16 cellular contexts compared by ENCODE assay signal in the genomic region with DNA sequence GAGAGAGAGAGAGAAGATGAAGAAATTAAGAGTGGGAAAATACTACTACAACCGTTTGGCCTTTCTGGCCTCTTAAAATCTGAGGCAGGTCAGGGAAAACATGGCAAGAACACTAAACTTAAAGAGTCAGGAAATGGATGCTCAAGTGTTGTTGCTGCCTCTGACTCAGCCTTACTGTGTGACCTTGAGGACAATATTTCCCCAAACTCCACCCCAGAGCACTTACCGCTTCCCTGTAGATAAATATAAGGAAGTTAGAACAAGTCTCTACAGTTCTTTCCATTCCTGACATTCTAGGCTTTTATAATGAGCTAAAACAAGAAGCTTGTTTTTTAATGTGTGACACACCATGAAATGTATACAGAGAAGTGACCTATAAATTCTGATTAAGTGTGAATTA.
DNase-seq lines count a peak whose midpoint lies in the region; ATAC-seq and TF ChIP-seq lines count a peak whose summit lies in the region.
"Had no signal": no experiment of that assay in that cellular context is flagged by ENCODE, and none has a peak within 500 bp of the region (broad histone marks: within the 10 kb centered on the region; RNA-seq: fewer than 3 reads in every experiment).

No MANE protein-coding gene starts in this region.

- TF ChIP-seq CTCF in foreskin keratinocyte (conservative IDR thresholded peaks at IDR 0.05) = no peak

- H3K4me1 ChIP-seq in foreskin keratinocyte = peaks cover 30% of the 10 kb centered on the region
- H3K4me1 ChIP-seq: pancreas, suprapubic skin had no signal

- no peak overlapping the region for H3K27ac ChIP-seq in foreskin keratinocyte
- H3K27ac ChIP-seq: cardiac muscle cell, pancreas, suprapubic skin had no signal

- ATAC-seq in foreskin keratinocyte (peak; percentile 77), left colon (no peak)
- no peak for ATAC-seq in activated T-cell treated with anti-CD3 and anti-CD28 coated beads, Interleukin-2, amount 50 U/mL, for 72 hours (replicated peaks in 1 of 2)
- ATAC-seq: pancreas had no signal

- peaks cover 0 to 2% of the 10 kb centered on the region in 2 donors for H3K9me3 Mint-ChIP-seq in activated T-cell treated with anti-CD3 and anti-CD28 coated beads, Interleukin-2, amount 50 U/mL, for 72 hours
- H3K9me3 Mint-ChIP-seq: activated CD4-positive, alpha-beta memory T cell treated with anti-CD3 and anti-CD28 coated beads for 36 hours; T-helper 1 cell treated with Interleukin-12 subunit alpha and Interleukin-12 subunit beta and Interleukin-4 antibody, amounts not matched to agents 30 μg/mL and 1 μg/mL, for 36 hours had no signal

- no peaks in the 10 kb centered on the region for H3K36me3 Mint-ChIP-seq in activated T-cell treated with anti-CD3 and anti-CD28 coated beads, Interleukin-2, amount 50 U/mL, for 72 hours (ENCODE audit: insufficient read depth in 2 of 2)
- H3K36me3 Mint-ChIP-seq: activated CD4-positive, alpha-beta memory T cell treated with anti-CD3 and anti-CD28 coated beads for 36 hours had no signal

- no peaks in the 10 kb centered on the region for H3K27me3 Mint-ChIP-seq in activated T-cell treated with anti-CD3 and anti-CD28 coated beads, Interleukin-2, amount 50 U/mL, for 72 hours (ENCODE audit: low read depth)
- H3K27me3 Mint-ChIP-seq: activated CD4-positive, alpha-beta memory T cell treated with anti-CD3 and anti-CD28 coated beads for 36 hours had no signal

- DNase-seq in A172 (ENCODE audit: low spot score) (peak; percentile 78), M059J (ENCODE audit: low read depth) (peak; percentile 74), astrocyte of the hippocampus (ENCODE audit: low read depth, low spot score) (peak; percentile 17), foreskin keratinocyte (peak; percentile 80 to 88), left colon (no peak), GM19238 (ENCODE audit: insufficient read length, low spot score) (no peak), middle frontal gyrus (ENCODE audit: extremely low spot score, low spot score) (no peak)
- no peak for DNase-seq in activated T-cell treated with anti-CD3 and anti-CD28 coated beads, Interleukin-2, amount 50 U/mL, for 72 hours
- DNase-seq: activated CD4-positive, alpha-beta memory T cell treated with anti-CD3 and anti-CD28 coated beads for 36 hours; activated gamma-delta T cell treated with Interleukin-2 at 50 U/mL for 16 hours; NCI-H510A treated with DMSO at 0.1 percent for 48 hours; pancreas; stimulated activated CD4-positive, alpha-beta T cell treated with anti-CD3 and anti-CD28 coated beads, Interleukin-15, amount 100 ng/mL, for 24 hours had no signal

- no peak overlapping the region for H3K27ac Mint-ChIP-seq in activated T-cell treated with anti-CD3 and anti-CD28 coated beads, Interleukin-2, amount 50 U/mL, for 72 hours
- H3K27ac Mint-ChIP-seq: activated CD4-positive, alpha-beta memory T cell treated with anti-CD3 and anti-CD28 coated beads for 36 hours; T-helper 1 cell treated with Interleukin-12 subunit alpha and Interleukin-12 subunit beta and Interleukin-4 antibody, amounts not matched to agents 30 μg/mL and 1 μg/mL, for 36 hours had no signal

- no peaks in the 10 kb centered on the region for H3K27me3 ChIP-seq in foreskin keratinocyte
- H3K27me3 ChIP-seq: cardiac muscle cell, pancreas, suprapubic skin had no signal

- intact Hi-C loops in left colon (cut with DNase I, micrococcal nuclease) = no loop called here

- no peaks in the 10 kb centered on the region for H3K4me1 Mint-ChIP-seq in activated T-cell treated with anti-CD3 and anti-CD28 coated beads, Interleukin-2, amount 50 U/mL, for 72 hours (ENCODE audit: low read depth)

- H3K4me3 Mint-ChIP-seq in activated T-cell treated with anti-CD3 and anti-CD28 coated beads, Interleukin-2, amount 50 U/mL, for 72 hours = no peak overlapping the region
- H3K4me3 Mint-ChIP-seq: activated CD4-positive, alpha-beta memory T cell treated with anti-CD3 and anti-CD28 coated beads for 36 hours; T-helper 1 cell treated with Interleukin-12 subunit alpha and Interleukin-12 subunit beta and Interleukin-4 antibody, amounts not matched to agents 30 μg/mL and 1 μg/mL, for 36 hours had no signal

Comparison
In these comparisons a context has a peak if more than half of its experiments do, and no peak if none do; other contexts are left out.
1. DNase-seq: peak in A172 (single experiment), M059J (single experiment), astrocyte of the hippocampus (single experiment) and foreskin keratinocyte (2 of 2); none in left colon (0 of 2), activated T-cell treated with anti-CD3 and anti-CD28 coated beads, Interleukin-2, amount 50 U/mL, for 72 hours (0 of 2), GM19238 (single experiment) and middle frontal gyrus (single experiment).